In the genomic region with DNA sequence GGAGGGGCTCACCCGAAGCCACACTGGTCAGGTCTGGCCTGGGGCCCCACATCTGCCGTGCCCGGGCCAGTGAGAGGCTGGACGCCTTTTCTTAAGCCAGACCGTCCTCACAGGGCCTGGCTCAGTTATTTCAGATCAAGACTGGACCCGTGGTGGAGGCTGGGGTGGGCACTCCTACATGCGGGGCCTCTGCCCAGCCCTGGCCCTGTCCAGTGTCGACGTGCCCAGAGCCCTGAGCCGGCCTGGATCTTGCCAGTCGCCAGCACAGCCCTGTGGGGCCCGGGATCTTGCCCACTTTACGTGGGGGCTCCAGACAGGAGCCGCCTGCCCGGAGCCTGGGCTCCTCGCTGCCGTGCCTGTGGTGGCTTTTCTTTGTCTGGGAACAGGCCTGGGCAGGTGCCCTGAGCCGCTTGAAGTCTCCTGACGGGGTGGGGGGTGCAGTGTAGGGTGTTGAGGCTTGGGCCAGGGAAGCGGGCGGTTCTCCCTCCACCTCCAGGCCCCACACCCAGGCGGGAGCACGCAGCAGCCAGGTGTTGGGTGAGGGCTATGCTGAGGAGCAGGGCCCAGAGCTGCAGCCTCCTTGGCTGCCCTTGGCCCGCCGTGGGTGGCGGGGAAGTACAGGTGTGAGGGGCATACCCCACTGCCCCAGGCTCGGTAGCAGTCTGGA, we compare ENCODE assay signal across 1 cellular context.
TF ChIP-seq lines count a peak whose summit lies in the region.

No MANE protein-coding gene starts in this region.

TF ChIP-seq in IMR-90, 13 proteins besides CTCF, POLR2A, EP300 and RAD21:
- TF ChIP-seq RFX5 (IDR thresholded peaks at IDR 0.05; ENCODE audit: low read depth, low read length) (no peak), BHLHE40 (IDR thresholded peaks at IDR 0.05; ENCODE audit: low read depth, low read length) (no peak), MAZ (IDR thresholded peaks at IDR 0.05; ENCODE audit: borderline replicate concordance, low read depth, low read length) (no peak), FOS (IDR thresholded peaks at IDR 0.05; ENCODE audit: low read depth, low read length) (no peak), CHD1 (IDR thresholded peaks at IDR 0.05; ENCODE audit: low read depth, low read length) (no peak), NFE2L2 (IDR thresholded peaks at IDR 0.05; ENCODE audit: low read depth, low read length) (no peak), MXI1 (IDR thresholded peaks at IDR 0.05; ENCODE audit: borderline replicate concordance, low read depth, low read length) (no peak), SMC3 (IDR thresholded peaks at IDR 0.05; ENCODE audit: low read depth, low read length) (no peak), CEBPB (IDR thresholded peaks at IDR 0.05; ENCODE audit: low read depth, low read length) (no peak), MAFK (IDR thresholded peaks at IDR 0.05; ENCODE audit: low read depth, low read length) (no peak), RCOR1 (IDR thresholded peaks at IDR 0.05; ENCODE audit: insufficient replicate concordance, low read length) (no peak)
- TF ChIP-seq, protein P1, sequence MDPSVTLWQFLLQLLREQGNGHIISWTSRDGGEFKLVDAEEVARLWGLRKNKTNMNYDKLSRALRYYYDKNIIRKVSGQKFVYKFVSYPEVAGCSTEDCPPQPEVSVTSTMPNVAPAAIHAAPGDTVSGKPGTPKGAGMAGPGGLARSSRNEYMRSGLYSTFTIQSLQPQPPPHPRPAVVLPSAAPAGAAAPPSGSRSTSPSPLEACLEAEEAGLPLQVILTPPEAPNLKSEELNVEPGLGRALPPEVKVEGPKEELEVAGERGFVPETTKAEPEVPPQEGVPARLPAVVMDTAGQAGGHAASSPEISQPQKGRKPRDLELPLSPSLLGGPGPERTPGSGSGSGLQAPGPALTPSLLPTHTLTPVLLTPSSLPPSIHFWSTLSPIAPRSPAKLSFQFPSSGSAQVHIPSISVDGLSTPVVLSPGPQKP (IDR thresholded peaks at IDR 0.05; ENCODE audit: borderline replicate concordance, low read depth, low read length), result no peak
- TF ChIP-seq, protein P2, sequence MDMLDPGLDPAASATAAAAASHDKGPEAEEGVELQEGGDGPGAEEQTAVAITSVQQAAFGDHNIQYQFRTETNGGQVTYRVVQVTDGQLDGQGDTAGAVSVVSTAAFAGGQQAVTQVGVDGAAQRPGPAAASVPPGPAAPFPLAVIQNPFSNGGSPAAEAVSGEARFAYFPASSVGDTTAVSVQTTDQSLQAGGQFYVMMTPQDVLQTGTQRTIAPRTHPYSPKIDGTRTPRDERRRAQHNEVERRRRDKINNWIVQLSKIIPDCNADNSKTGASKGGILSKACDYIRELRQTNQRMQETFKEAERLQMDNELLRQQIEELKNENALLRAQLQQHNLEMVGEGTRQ (IDR thresholded peaks at IDR 0.05; ENCODE audit: low read depth, low read length), result no peak
